Comparison of ENCODE assay signal across 12 cellular contexts in genomic region chr11:80320226-80320625, GRCh38.
"Had no signal": no experiment of that assay in that cellular context is flagged by ENCODE, and none has a peak within 500 bp of the region (broad histone marks: within the 10 kb centered on the region; RNA-seq: fewer than 3 reads in every experiment).

No MANE protein-coding gene starts in this region.

- H3K4me3 ChIP-seq: cardiac muscle cell had no signal

- H3K36me3 ChIP-seq: cardiac muscle cell had no signal

- H2AFZ ChIP-seq: parathyroid adenoma had no signal

- H3K27ac ChIP-seq: cardiac muscle cell, epithelial cell of prostate, parathyroid adenoma had no signal

- H3K4me1 ChIP-seq: parathyroid adenoma had no signal

- H3K27me3 ChIP-seq: cardiac muscle cell had no signal

- ATAC-seq: activated T-helper 17 cell treated with anti-CD3 and anti-CD28 coated beads, Interleukin-2, amount 50 U/mL, for 72 hours; left colon; naive thymus-derived CD4-positive, alpha-beta T cell had no signal

- DNase-seq: activated CD4-positive, alpha-beta T cell treated with anti-CD3 and anti-CD28 coated beads, Interleukin-2, amount 50 U/mL, for 4 hours; activated CD4-positive, CD25-positive, alpha-beta regulatory T cell treated with anti-CD3 and anti-CD28 coated beads, Interleukin-2, amount 50 U/mL, for 72 hours; activated naive CD4-positive, alpha-beta T cell treated with anti-CD3 and anti-CD28 coated beads for 36 hours; foreskin melanocyte; left colon; naive thymus-derived CD4-positive, alpha-beta T cell; stimulated activated CD4-positive, alpha-beta T cell treated with anti-CD3 and anti-CD28 coated beads, Interleukin-1b, Interleukin-23, amount 100 ng/mL, for 48 hours; T-helper 9 cell had no signal

- H3K9ac ChIP-seq: parathyroid adenoma had no signal

- H3K79me2 ChIP-seq: parathyroid adenoma had no signal
